8 cellular contexts compared by ENCODE assay signal in the genomic region with DNA sequence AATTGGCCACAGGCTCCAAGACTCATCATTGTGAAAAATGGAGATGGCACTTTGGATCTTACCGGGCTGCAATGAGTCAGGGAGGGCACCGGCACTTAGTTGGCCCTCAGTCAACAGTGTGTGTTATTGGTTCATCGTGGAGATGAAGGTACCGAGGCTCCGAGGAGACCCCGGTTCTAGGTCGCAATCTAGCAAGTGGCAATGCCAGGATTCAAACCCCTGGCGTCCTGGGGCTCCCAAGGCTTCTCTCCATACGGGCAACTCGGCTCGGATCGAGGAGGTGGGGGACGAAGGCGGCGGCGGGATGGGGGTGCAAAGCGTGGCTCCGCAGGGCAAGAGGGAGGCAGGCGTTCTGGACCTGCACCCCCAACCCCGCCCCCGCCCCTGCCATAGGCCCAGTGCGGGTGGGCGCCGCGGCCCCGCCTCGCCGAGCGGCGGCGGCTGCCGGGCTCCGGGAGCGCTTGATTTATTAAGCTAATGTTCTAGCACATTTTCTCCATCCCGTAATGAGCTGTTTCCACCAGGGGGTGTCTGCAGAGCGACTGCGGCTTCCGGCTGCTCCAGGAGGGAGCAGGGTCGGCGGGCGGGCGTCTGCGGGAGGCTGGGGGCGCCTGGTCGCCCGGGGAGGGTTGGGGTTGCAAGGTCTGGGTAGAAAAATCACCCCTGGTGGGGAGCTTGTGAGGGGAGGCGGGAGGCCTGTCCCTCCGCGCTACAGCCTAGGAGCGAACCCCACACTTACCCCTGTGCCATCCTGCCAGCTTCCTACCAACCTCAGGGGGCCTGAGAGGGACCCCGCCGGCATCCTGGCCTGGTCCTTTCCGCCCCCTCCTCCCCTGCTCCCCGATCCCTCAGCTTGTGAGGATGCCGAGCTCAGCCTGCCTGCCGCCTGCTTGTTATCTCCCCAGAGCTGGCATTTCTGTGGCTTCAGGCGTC. TPM values are rescaled to one million over a fixed set of nuclear protein-coding genes. Genes with fewer than 3 reads are reported as not detected.
DNase-seq lines count a peak whose midpoint lies in the region; ATAC-seq and TF ChIP-seq lines count a peak whose summit lies in the region.

No MANE protein-coding gene starts in this region.

- H3K9me3 Mint-ChIP-seq in CD8-positive, alpha-beta memory T cell = peaks cover 0 to 4% (median 0%) of the 10 kb centered on the region in 5 donors
- H3K9me3 Mint-ChIP-seq in WTC11 = no peaks in the 10 kb centered on the region
- H3K9me3 Mint-ChIP-seq in naive B cell = peaks cover 9 to 23% (median 16%) of the 10 kb centered on the region in 7 donors

- peaks cover 50 to 74% of the 10 kb centered on the region in 2 donors for H3K27me3 Mint-ChIP-seq in CD8-positive, alpha-beta memory T cell
- no peaks in the 10 kb centered on the region; the same call in 1 of the 2 replicates for H3K27me3 Mint-ChIP-seq in WTC11 (ENCODE audit: low read depth)
- peaks cover 31 to 54% (median 46%) of the 10 kb centered on the region in 3 donors for H3K27me3 Mint-ChIP-seq in naive B cell

- peaks cover 9 to 11% (median 10%) of the 10 kb centered on the region in 3 donors for H3K4me1 Mint-ChIP-seq in CD8-positive, alpha-beta memory T cell
- H3K4me1 Mint-ChIP-seq in WTC11 (peaks cover 37% of the 10 kb centered on the region), naive B cell (peaks cover 24 to 30% (median 29%) of the 10 kb centered on the region in 3 donors)

- peak overlapping the region; percentile 37 to 77 (median 64) for H3K4me3 Mint-ChIP-seq in CD8-positive, alpha-beta memory T cell
- H3K4me3 Mint-ChIP-seq in WTC11 (peak overlapping the region; percentile 71), naive B cell (peak overlapping the region; percentile 41 to 83 (median 71))

- H3K27me3 ChIP-seq in CD8-positive, alpha-beta memory T cell (ENCODE audit: insufficient read depth, low read length, poor library complexity, severe bottlenecking) = peaks cover 18% of the 10 kb centered on the region
- peaks cover 16% of the 10 kb centered on the region for H3K27me3 ChIP-seq in HUES64 (ENCODE audit: insufficient read depth, low read length)
- H3K27me3 ChIP-seq in esophagus (ENCODE audit: control insufficient read depth in 1 of 2, insufficient read depth in 2 of 2, low read length in 2 of 2) = peaks cover 0 to 6% of the 10 kb centered on the region in 2 donors

- no peaks in the 10 kb centered on the region for H3K9me3 ChIP-seq in CD8-positive, alpha-beta memory T cell (ENCODE audit: low read length)
- H3K9me3 ChIP-seq in HUES64 (ENCODE audit: insufficient read depth, low read depth, low read length) (no peaks in the 10 kb centered on the region), esophagus (ENCODE audit: control insufficient read depth in 2 of 2, insufficient read depth in 1 of 2, low read depth in 1 of 2, low read length in 1 of 2) (peaks cover 0 to 2% of the 10 kb centered on the region in 2 donors)

- TF ChIP-seq CTCF in WTC11 (IDR thresholded peaks at IDR 0.05) = no peak

- H3K27ac ChIP-seq in CD8-positive, alpha-beta memory T cell (ENCODE audit: low read depth, low read length) = no peak overlapping the region
- H3K27ac ChIP-seq in HUES64 (ENCODE audit: low read depth, low read length) (no peak overlapping the region), esophagus (ENCODE audit: low read depth in 2 of 2, low read length in 1 of 2) (no peak overlapping the region)

- H3K9ac ChIP-seq in HUES64 (ENCODE audit: low read depth, low read length) = peak overlapping the region; percentile 24; the same call in 1 of the 2 replicates

- DNase-seq in CD8-positive, alpha-beta memory T cell = peak in 3 of 5 donors; percentile 21 to 54 (median 42)
- DNase-seq in WTC11 (ENCODE audit: low spot score) (peak; percentile 59), naive B cell (no peak), SKM-1 treated with dmso at 0.1 percent for 144 hours (lab: John Stamatoyannopoulos, UW; ENCODE audit: unreplicated experiment) (no peak), occipital lobe (lab: John Stamatoyannopoulos, UW) (no peak), HuH-7.5 (ENCODE audit: low spot score) (no peak)

- CTCF ChIA-PET in CD8-positive, alpha-beta memory T cell (lab: Charles Lee) = interaction anchor here (0.7 to 1.5 kb wide), 7 partner anchors 9 to 421 kb away, joined by 3 to 8 read pairs (median 3); partner anchors contain the start of gene TTC22
- CTCF ChIA-PET in WTC11 (lab: Charles Lee) = interaction anchor here (0.6 to 2.7 kb wide), 35 partner anchors 8 to 554 kb away, joined by 3 to 25 read pairs (median 4); partner anchors contain the start of genes ACOT11, IFT25 and TTC22

- WGBS in HUES64 = 4% methylated on average over 57 of the region's 57 CpGs
- 2% methylated on average over 56 to 57 of the region's 57 CpGs for WGBS in esophagus, 2 donors

- peak; percentile 63 for ATAC-seq in WTC11
- peak; percentile 50 to 61 for ATAC-seq in naive B cell (ENCODE audit: low read depth in 2 of 2)

- peaks cover 4% of the 10 kb centered on the region for H3K4me1 ChIP-seq in CD8-positive, alpha-beta memory T cell (ENCODE audit: insufficient read depth, low read length)
- H3K4me1 ChIP-seq in HUES64 (ENCODE audit: insufficient read depth, low read length) = peaks cover 20% of the 10 kb centered on the region
- H3K4me1 ChIP-seq in esophagus (ENCODE audit: control insufficient read depth in 2 of 2, insufficient read depth in 2 of 2, low read length in 1 of 2) = peaks cover 5 to 8% of the 10 kb centered on the region in 2 donors

- peaks cover 0 to 4% (median 1%) of the 10 kb centered on the region in 3 donors for H3K36me3 Mint-ChIP-seq in CD8-positive, alpha-beta memory T cell
- H3K36me3 Mint-ChIP-seq in WTC11 (no peaks in the 10 kb centered on the region), naive B cell (peaks cover 4 to 21% of the 10 kb centered on the region in 2 donors)

- no peaks in the 10 kb centered on the region for H3K36me3 ChIP-seq in CD8-positive, alpha-beta memory T cell (ENCODE audit: insufficient read depth, low read length)
- H3K36me3 ChIP-seq in HUES64 (ENCODE audit: insufficient read depth, low read length) (no peaks in the 10 kb centered on the region), esophagus (ENCODE audit: control insufficient read depth in 2 of 2, insufficient read depth in 2 of 2, low read length in 1 of 2) (no peaks in the 10 kb centered on the region)

- POLR2A ChIA-PET in CD8-positive, alpha-beta memory T cell (lab: Charles Lee) = interaction anchor here (1.2 kb wide), 1 partner anchor 277 kb away, joined by 3 read pairs; no protein-coding TSS in a partner anchor
- POLR2A ChIA-PET in WTC11 (lab: Charles Lee) = interaction anchor here (0.6 to 1.4 kb wide), 5 partner anchors 10 to 334 kb away, joined by 3 to 5 read pairs (median 3); partner anchors contain the start of gene ACOT11

- peak overlapping the region; percentile 20 for H3K4me3 ChIP-seq in CD8-positive, alpha-beta memory T cell (ENCODE audit: low read length)
- H3K4me3 ChIP-seq in HUES64 (ENCODE audit: low read length) (peak overlapping the region; percentile 56), esophagus (ENCODE audit: low read depth in 1 of 2, low read length in 2 of 2) (peak overlapping the region; percentile 9 to 15)

- no peak overlapping the region for H3K27ac Mint-ChIP-seq in CD8-positive, alpha-beta memory T cell
- H3K27ac Mint-ChIP-seq in WTC11 (no peak overlapping the region), naive B cell (no peak overlapping the region)

TF ChIP-seq in WTC11, 78 proteins besides CTCF, POLR2A, EP300 and RAD21 (continues in another document):
- TF ChIP-seq MYBL2 (CRISPR knock-in tag; IDR thresholded peaks at IDR 0.05) (peak; percentile 56; the same call in 1 of the 2 replicates), NFYB (CRISPR knock-in tag; conservative IDR thresholded peaks at IDR 0.05; ENCODE audit: low read depth) (no peak), RELA (CRISPR knock-in tag; IDR thresholded peaks at IDR 0.05; ENCODE audit: borderline replicate concordance) (no peak), JUN (CRISPR knock-in tag; IDR thresholded peaks at IDR 0.05) (no peak), IRF2 (CRISPR knock-in tag; IDR thresholded peaks at IDR 0.05; ENCODE audit: borderline replicate concordance, low read depth) (no peak)
- TF ChIP-seq, protein P1, sequence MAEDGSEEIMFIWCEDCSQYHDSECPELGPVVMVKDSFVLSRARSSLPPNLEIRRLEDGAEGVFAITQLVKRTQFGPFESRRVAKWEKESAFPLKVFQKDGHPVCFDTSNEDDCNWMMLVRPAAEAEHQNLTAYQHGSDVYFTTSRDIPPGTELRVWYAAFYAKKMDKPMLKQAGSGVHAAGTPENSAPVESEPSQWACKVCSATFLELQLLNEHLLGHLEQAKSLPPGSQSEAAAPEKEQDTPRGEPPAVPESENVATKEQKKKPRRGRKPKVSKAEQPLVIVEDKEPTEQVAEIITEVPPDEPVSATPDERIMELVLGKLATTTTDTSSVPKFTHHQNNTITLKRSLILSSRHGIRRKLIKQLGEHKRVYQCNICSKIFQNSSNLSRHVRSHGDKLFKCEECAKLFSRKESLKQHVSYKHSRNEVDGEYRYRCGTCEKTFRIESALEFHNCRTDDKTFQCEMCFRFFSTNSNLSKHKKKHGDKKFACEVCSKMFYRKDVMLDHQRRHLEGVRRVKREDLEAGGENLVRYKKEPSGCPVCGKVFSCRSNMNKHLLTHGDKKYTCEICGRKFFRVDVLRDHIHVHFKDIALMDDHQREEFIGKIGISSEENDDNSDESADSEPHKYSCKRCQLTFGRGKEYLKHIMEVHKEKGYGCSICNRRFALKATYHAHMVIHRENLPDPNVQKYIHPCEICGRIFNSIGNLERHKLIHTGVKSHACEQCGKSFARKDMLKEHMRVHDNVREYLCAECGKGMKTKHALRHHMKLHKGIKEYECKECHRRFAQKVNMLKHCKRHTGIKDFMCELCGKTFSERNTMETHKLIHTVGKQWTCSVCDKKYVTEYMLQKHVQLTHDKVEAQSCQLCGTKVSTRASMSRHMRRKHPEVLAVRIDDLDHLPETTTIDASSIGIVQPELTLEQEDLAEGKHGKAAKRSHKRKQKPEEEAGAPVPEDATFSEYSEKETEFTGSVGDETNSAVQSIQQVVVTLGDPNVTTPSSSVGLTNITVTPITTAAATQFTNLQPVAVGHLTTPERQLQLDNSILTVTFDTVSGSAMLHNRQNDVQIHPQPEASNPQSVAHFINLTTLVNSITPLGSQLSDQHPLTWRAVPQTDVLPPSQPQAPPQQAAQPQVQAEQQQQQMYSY (CRISPR knock-in tag; IDR thresholded peaks at IDR 0.05) = no peak
- TF ChIP-seq, protein P2, sequence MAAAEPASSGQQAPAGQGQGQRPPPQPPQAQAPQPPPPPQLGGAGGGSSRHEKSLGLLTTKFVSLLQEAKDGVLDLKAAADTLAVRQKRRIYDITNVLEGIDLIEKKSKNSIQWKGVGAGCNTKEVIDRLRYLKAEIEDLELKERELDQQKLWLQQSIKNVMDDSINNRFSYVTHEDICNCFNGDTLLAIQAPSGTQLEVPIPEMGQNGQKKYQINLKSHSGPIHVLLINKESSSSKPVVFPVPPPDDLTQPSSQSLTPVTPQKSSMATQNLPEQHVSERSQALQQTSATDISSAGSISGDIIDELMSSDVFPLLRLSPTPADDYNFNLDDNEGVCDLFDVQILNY (CRISPR knock-in tag; IDR thresholded peaks at IDR 0.05) = no peak

RNA-seq across cellular contexts. Expression of gene ACOT11, which starts 48.7 kb away (rescaled TPM):
- total RNA-seq in CD8-positive, alpha-beta memory T cell = under 1 TPM; 0.37 to 0.58 TPM
- 0.09 TPM for polyA plus RNA-seq in CD8-positive, alpha-beta memory T cell
- polyA plus RNA-seq in HUES64 (2013, experiment 1 of 2) = 2.0 TPM
- polyA plus RNA-seq in HUES64 (2013, experiment 2 of 2) = 3.0 TPM
- total RNA-seq in WTC11 (2021) = 3.8 to 4.4 TPM (median 4.2 TPM) in 3 replicates
- polyA plus RNA-seq in esophagus = 10 to 100 TPM; 10.5 to 13.0 TPM
- polyA plus RNA-seq in naive B cell (ENCODE audit: low read depth in 6 of 6) = not detected
- 1.9 TPM for total RNA-seq in occipital lobe

Comparison
In these comparisons a context has a peak if more than half of its experiments do, and no peak if none do; other contexts are left out.
1. DNase-seq: peak in CD8-positive, alpha-beta memory T cell (3 of 5) and WTC11 (single experiment); none in naive B cell (single experiment), SKM-1 treated with dmso at 0.1 percent for 144 hours (single experiment), occipital lobe (single experiment) and HuH-7.5 (single experiment).
2. Peak in every context shown above with its lines, with median percentiles within 50 percentile points of each other: H3K4me3 ChIP-seq and H3K4me3 Mint-ChIP-seq.